4 cellular contexts compared by ENCODE assay signal in genomic region chr2:132271794-132272193, GRCh38.
DNase-seq lines count a peak whose midpoint lies in the region; ATAC-seq, FAIRE-seq and TF ChIP-seq lines count a peak whose summit lies in the region.
"Not testable (repeated sequence)": the region's sequence is repeated elsewhere in the genome, so short reads cannot be mapped to it uniquely, and the experiment has no call there.

No MANE protein-coding gene starts in this region.

- in situ Hi-C loops in HepG2 (cut with HindIII; ENCODE audit: extremely low pct_ligation_motif_present, low pct_unique_long_range_greater_than_20kb): not testable (repeated sequence)

- DNase-seq in endodermal cell (peak; percentile 30), mesenteric fat pad (ENCODE audit: low spot score) (peak; percentile 53)
- not testable (repeated sequence) for DNase-seq in HepG2 (ENCODE audit: low spot score)

- peak; percentile 59 for FAIRE-seq in HepG2 (lab: Jason Lieb, UNC)

- not testable (repeated sequence) for H3K36me3 Mint-ChIP-seq in endodermal cell (ENCODE audit: low read depth)

- H3K27me3 ChIP-seq in SU-DHL-6 (ENCODE audit: low read length); endodermal cell (ENCODE audit: control insufficient read depth, insufficient read depth, low read length, poor library complexity, severe bottlenecking); HepG2 (ENCODE audit: control insufficient read depth in 1 of 2, insufficient read depth in 2 of 2, low read length in 2 of 2): not testable (repeated sequence)

- not testable (repeated sequence) for TF ChIP-seq RAD21 in HepG2 (CRISPR knock-in tag; IDR thresholded peaks at IDR 0.05)

- not testable (repeated sequence) for H3K27me3 Mint-ChIP-seq in endodermal cell (ENCODE audit: insufficient read depth)

- peak overlapping the region; percentile 85 for H3K27ac ChIP-seq in SU-DHL-6 (ENCODE audit: low read depth, low read length)
- not testable (repeated sequence) for H3K27ac ChIP-seq in endodermal cell (ENCODE audit: low read depth, low read length); HepG2 (ENCODE audit: extremely low read length, insufficient read depth, low read length)

- not testable (repeated sequence) for ATAC-seq in HepG2

- TF ChIP-seq EP300 in HepG2 (IDR thresholded peaks at IDR 0.05; ENCODE audit: low read depth in 2 of 2, low read length in 2 of 2); HepG2 (CRISPR knock-in tag; IDR thresholded peaks at IDR 0.05; ENCODE audit: borderline replicate concordance): not testable (repeated sequence)

- H3K9ac ChIP-seq in SU-DHL-6 (ENCODE audit: low read length); endodermal cell (ENCODE audit: extremely low read depth, low read length, poor library complexity, severe bottlenecking); HepG2 (ENCODE audit: insufficient read depth, low read depth, low read length): not testable (repeated sequence)

- H3K9me3 Mint-ChIP-seq in endodermal cell: not testable (repeated sequence)

- H3K9me2 ChIP-seq in SU-DHL-6 (replicated peaks; ENCODE audit: insufficient read depth, low read length): not testable (repeated sequence)

- peak overlapping the region; percentile 57 for H3K4me2 ChIP-seq in SU-DHL-6 (ENCODE audit: low read depth, low read length, poor library complexity, severe bottlenecking)
- not testable (repeated sequence) for H3K4me2 ChIP-seq in HepG2 (ENCODE audit: low read depth, low read length)

- peaks cover 20% of the 10 kb centered on the region for H3F3A ChIP-seq in SU-DHL-6 (ENCODE audit: insufficient read depth)

- H3K4me3 Mint-ChIP-seq in endodermal cell: not testable (repeated sequence)

- POLR2A ChIA-PET in HepG2 (lab: Yijun Ruan, JAX): not testable (repeated sequence)

- H2AFZ ChIP-seq in SU-DHL-6 (ENCODE audit: low read depth, low read length, severe bottlenecking); HepG2 (ENCODE audit: low read length): not testable (repeated sequence)

- H4K20me1 ChIP-seq in SU-DHL-6 (ENCODE audit: low read depth, low read length); HepG2 (ENCODE audit: insufficient read depth, low read length): not testable (repeated sequence)

- CTCF ChIA-PET in HepG2 (lab: Yijun Ruan, JAX; ENCODE audit: low intra/inter-chr PET ratio, low total read pairs): not testable (repeated sequence)

- WGBS in endodermal cell (ENCODE audit: insufficient coverage in 1 of 2, insufficient read length in 1 of 2), 2 experiments: 94 to 96% methylated on average over 3 to 11 of the region's 11 CpGs
- 67% methylated on average over 11 of the region's 11 CpGs for WGBS in HepG2 (ENCODE audit: low lambda C conversion rate)

- not testable (repeated sequence) for TF ChIP-seq POLR2A in HepG2 (IDR thresholded peaks at IDR 0.05; ENCODE audit: insufficient read depth in 1 of 2, low read depth in 2 of 2, low read length in 2 of 2)

- not testable (repeated sequence) for H3K27ac Mint-ChIP-seq in endodermal cell

- BruUV-seq in HepG2 (replicated peaks; lab: Mats Ljungman, UMichigan): not testable (repeated sequence)

- H3K4me1 Mint-ChIP-seq in endodermal cell: not testable (repeated sequence)

- H3K36me3 ChIP-seq in SU-DHL-6 (ENCODE audit: low read length); endodermal cell (ENCODE audit: control insufficient read depth, insufficient read depth, low read length); HepG2 (replicated peaks in 1 of 2; ENCODE audit: control insufficient read depth in 1 of 2, insufficient read depth in 2 of 2, low read length in 2 of 2): not testable (repeated sequence)

- not testable (repeated sequence) for H3K4me1 ChIP-seq in endodermal cell (ENCODE audit: control insufficient read depth, insufficient read depth, low read length); HepG2 (ENCODE audit: insufficient read depth, low read length)

- TF ChIP-seq CTCF in SU-DHL-6 (IDR thresholded peaks at IDR 0.05; ENCODE audit: insufficient read depth, low read length, poor library complexity, severe bottlenecking); endodermal cell (conservative IDR thresholded peaks at IDR 0.05); HepG2 (CRISPR knock-in tag; IDR thresholded peaks at IDR 0.05): not testable (repeated sequence)

- H3K4me3 ChIP-seq in SU-DHL-6 (ENCODE audit: insufficient read depth, low read length, poor library complexity, severe bottlenecking); endodermal cell (ENCODE audit: low read length); HepG2 (replicated peaks in 1 of 3; ENCODE audit: insufficient read depth in 1 of 3, low read depth in 2 of 3, low read length in 3 of 3): not testable (repeated sequence)

- H3K79me2 ChIP-seq in SU-DHL-6 (ENCODE audit: insufficient read depth, low read length); HepG2 (ENCODE audit: insufficient read depth, low read length): not testable (repeated sequence)

- not testable (repeated sequence) for H3K9me3 ChIP-seq in SU-DHL-6 (ENCODE audit: insufficient read depth, low read length); endodermal cell (ENCODE audit: control insufficient read depth, low read length); HepG2 (ENCODE audit: low read length)

- intact Hi-C loops in HepG2 (cut with micrococcal nuclease; ENCODE audit: unreplicated experiment): not testable (repeated sequence)
